In the genomic region with DNA sequence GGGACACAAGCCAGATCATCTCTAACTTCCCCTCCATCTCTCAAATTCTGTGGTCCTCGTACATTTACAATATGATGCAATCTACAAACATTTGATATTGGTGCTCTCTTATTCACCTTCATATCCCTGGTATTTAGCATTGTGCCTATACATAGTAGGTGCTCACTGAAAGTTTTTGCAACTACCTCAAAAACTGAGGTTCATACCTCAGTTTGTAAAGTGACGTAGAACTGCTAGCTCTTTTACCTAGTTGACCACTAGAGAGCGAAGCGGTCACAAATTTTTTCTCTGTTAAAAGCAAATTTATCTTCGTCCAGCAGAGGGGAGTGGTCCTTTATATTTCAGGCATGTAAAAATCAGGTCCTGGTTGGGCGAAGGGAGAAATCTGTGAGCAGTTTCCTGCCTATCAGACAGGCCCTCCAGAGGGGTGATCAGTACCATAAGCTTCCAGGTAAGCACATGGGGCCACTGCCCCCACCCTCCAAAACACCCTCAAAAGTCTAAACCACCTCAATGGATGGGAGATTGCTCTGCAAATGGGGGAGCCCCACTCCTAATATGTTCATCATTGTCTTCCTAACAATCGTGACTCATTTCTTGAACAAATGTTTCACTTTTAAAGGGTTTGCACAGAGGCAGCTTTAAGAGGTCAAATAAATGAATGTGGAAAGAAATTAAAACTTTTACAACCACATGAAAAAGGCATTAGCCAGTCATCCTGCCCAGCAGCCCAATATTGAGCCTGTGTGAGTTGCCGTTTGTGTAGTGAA, we compare ENCODE assay signal across 1 cellular context.
TF ChIP-seq lines count a peak whose summit lies in the region.

No MANE protein-coding gene starts in this region.

TF ChIP-seq in K562, 482 proteins besides CTCF, POLR2A, EP300 and RAD21 (continued from another document and continues in another):
- peak; percentile 37 to 43; a peak in 2 of 4 replicates for TF ChIP-seq MAZ (CRISPR knock-in tag; conservative IDR thresholded peaks at IDR 0.05 in 1 of 2, IDR thresholded peaks at IDR 0.05 in 1 of 2)
- TF ChIP-seq MYBL2 (IDR thresholded peaks at IDR 0.05; ENCODE audit: low read depth) = no peak
- TF ChIP-seq MYBL2 (CRISPR knock-in tag; IDR thresholded peaks at IDR 0.05; ENCODE audit: borderline replicate concordance) = no peak
- TF ChIP-seq JUND (IDR thresholded peaks at IDR 0.05; ENCODE audit: borderline replicate concordance, low read depth, low read length) = peak; percentile 68
- TF ChIP-seq JUND (tag; IDR thresholded peaks at IDR 0.05; ENCODE audit: borderline replicate concordance, low read depth, low read length) = no peak; the same call in 2 of the 3 replicates
- TF ChIP-seq, protein P1, sequence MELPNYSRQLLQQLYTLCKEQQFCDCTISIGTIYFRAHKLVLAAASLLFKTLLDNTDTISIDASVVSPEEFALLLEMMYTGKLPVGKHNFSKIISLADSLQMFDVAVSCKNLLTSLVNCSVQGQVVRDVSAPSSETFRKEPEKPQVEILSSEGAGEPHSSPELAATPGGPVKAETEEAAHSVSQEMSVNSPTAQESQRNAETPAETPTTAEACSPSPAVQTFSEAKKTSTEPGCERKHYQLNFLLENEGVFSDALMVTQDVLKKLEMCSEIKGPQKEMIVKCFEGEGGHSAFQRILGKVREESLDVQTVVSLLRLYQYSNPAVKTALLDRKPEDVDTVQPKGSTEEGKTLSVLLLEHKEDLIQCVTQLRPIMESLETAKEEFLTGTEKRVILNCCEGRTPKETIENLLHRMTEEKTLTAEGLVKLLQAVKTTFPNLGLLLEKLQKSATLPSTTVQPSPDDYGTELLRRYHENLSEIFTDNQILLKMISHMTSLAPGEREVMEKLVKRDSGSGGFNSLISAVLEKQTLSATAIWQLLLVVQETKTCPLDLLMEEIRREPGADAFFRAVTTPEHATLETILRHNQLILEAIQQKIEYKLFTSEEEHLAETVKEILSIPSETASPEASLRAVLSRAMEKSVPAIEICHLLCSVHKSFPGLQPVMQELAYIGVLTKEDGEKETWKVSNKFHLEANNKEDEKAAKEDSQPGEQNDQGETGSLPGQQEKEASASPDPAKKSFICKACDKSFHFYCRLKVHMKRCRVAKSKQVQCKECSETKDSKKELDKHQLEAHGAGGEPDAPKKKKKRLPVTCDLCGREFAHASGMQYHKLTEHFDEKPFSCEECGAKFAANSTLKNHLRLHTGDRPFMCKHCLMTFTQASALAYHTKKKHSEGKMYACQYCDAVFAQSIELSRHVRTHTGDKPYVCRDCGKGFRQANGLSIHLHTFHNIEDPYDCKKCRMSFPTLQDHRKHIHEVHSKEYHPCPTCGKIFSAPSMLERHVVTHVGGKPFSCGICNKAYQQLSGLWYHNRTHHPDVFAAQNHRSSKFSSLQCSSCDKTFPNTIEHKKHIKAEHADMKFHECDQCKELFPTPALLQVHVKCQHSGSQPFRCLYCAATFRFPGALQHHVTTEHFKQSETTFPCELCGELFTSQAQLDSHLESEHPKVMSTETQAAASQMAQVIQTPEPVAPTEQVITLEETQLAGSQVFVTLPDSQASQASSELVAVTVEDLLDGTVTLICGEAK (IDR thresholded peaks at IDR 0.05) = no peak
- TF ChIP-seq, protein P1 (CRISPR knock-in tag; IDR thresholded peaks at IDR 0.05) = no peak
- TF ChIP-seq, protein P2, sequence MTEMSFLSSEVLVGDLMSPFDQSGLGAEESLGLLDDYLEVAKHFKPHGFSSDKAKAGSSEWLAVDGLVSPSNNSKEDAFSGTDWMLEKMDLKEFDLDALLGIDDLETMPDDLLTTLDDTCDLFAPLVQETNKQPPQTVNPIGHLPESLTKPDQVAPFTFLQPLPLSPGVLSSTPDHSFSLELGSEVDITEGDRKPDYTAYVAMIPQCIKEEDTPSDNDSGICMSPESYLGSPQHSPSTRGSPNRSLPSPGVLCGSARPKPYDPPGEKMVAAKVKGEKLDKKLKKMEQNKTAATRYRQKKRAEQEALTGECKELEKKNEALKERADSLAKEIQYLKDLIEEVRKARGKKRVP (CRISPR knock-in tag; IDR thresholded peaks at IDR 0.05) = peak; percentile 80
- no peak for TF ChIP-seq SAFB (IDR thresholded peaks at IDR 0.05; ENCODE audit: borderline replicate concordance, low read depth, low read length)
- no peak for TF ChIP-seq HSF4 (CRISPR knock-in tag; IDR thresholded peaks at IDR 0.05; ENCODE audit: borderline replicate concordance)
- TF ChIP-seq, protein P3, sequence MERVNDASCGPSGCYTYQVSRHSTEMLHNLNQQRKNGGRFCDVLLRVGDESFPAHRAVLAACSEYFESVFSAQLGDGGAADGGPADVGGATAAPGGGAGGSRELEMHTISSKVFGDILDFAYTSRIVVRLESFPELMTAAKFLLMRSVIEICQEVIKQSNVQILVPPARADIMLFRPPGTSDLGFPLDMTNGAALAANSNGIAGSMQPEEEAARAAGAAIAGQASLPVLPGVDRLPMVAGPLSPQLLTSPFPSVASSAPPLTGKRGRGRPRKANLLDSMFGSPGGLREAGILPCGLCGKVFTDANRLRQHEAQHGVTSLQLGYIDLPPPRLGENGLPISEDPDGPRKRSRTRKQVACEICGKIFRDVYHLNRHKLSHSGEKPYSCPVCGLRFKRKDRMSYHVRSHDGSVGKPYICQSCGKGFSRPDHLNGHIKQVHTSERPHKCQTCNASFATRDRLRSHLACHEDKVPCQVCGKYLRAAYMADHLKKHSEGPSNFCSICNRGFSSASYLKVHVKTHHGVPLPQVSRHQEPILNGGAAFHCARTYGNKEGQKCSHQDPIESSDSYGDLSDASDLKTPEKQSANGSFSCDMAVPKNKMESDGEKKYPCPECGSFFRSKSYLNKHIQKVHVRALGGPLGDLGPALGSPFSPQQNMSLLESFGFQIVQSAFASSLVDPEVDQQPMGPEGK (CRISPR knock-in tag; IDR thresholded peaks at IDR 0.05; ENCODE audit: borderline replicate concordance) = no peak
- no peak for TF ChIP-seq RBM17 (IDR thresholded peaks at IDR 0.05; ENCODE audit: borderline replicate concordance, low read depth, low read length)
- no peak for TF ChIP-seq SREBF2 (CRISPR knock-in tag; IDR thresholded peaks at IDR 0.05)
- TF ChIP-seq, protein P4, sequence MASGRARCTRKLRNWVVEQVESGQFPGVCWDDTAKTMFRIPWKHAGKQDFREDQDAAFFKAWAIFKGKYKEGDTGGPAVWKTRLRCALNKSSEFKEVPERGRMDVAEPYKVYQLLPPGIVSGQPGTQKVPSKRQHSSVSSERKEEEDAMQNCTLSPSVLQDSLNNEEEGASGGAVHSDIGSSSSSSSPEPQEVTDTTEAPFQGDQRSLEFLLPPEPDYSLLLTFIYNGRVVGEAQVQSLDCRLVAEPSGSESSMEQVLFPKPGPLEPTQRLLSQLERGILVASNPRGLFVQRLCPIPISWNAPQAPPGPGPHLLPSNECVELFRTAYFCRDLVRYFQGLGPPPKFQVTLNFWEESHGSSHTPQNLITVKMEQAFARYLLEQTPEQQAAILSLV (tag; IDR thresholded peaks at IDR 0.05) = peak; percentile 72
- TF ChIP-seq HMG20A (CRISPR knock-in tag; conservative IDR thresholded peaks at IDR 0.05) = no peak
- no peak for TF ChIP-seq NONO (IDR thresholded peaks at IDR 0.05; ENCODE audit: low read depth in 2 of 2, low read length in 1 of 2)
- TF ChIP-seq SMARCB1 (IDR thresholded peaks at IDR 0.05; ENCODE audit: insufficient read length, low read depth) = no peak
- TF ChIP-seq, protein P5, sequence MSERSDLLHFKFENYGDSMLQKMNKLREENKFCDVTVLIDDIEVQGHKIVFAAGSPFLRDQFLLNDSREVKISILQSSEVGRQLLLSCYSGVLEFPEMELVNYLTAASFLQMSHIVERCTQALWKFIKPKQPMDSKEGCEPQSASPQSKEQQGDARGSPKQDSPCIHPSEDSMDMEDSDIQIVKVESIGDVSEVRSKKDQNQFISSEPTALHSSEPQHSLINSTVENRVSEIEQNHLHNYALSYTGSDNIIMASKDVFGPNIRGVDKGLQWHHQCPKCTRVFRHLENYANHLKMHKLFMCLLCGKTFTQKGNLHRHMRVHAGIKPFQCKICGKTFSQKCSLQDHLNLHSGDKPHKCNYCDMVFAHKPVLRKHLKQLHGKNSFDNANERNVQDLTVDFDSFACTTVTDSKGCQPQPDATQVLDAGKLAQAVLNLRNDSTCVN (CRISPR knock-in tag; IDR thresholded peaks at IDR 0.05) = no peak
- 0 out of 4 replicates have a peak, but pooled peaks have one; percentile 16 to 18 for TF ChIP-seq NRF1 (conservative IDR thresholded peaks at IDR 0.05 in 1 of 2, IDR thresholded peaks at IDR 0.05 in 1 of 2)
- TF ChIP-seq SMARCE1 (IDR thresholded peaks at IDR 0.05) = no peak
- TF ChIP-seq JUNB (CRISPR knock-in tag; conservative IDR thresholded peaks at IDR 0.05) = no peak
- no peak for TF ChIP-seq ZNF3 (CRISPR knock-in tag; IDR thresholded peaks at IDR 0.05)
- no peak for TF ChIP-seq ZNF695 (CRISPR knock-in tag; IDR thresholded peaks at IDR 0.05)
- TF ChIP-seq, protein P6, sequence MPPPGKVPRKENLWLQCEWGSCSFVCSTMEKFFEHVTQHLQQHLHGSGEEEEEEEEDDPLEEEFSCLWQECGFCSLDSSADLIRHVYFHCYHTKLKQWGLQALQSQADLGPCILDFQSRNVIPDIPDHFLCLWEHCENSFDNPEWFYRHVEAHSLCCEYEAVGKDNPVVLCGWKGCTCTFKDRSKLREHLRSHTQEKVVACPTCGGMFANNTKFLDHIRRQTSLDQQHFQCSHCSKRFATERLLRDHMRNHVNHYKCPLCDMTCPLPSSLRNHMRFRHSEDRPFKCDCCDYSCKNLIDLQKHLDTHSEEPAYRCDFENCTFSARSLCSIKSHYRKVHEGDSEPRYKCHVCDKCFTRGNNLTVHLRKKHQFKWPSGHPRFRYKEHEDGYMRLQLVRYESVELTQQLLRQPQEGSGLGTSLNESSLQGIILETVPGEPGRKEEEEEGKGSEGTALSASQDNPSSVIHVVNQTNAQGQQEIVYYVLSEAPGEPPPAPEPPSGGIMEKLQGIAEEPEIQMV (tag; conservative IDR thresholded peaks at IDR 0.05; ENCODE audit: low read depth) = no peak
- peak; percentile 21; the same call in 1 of the 2 replicates for TF ChIP-seq RB1 (IDR thresholded peaks at IDR 0.05; ENCODE audit: low read depth)
- no peak for TF ChIP-seq KHSRP (IDR thresholded peaks at IDR 0.05)
- TF ChIP-seq, protein P7, sequence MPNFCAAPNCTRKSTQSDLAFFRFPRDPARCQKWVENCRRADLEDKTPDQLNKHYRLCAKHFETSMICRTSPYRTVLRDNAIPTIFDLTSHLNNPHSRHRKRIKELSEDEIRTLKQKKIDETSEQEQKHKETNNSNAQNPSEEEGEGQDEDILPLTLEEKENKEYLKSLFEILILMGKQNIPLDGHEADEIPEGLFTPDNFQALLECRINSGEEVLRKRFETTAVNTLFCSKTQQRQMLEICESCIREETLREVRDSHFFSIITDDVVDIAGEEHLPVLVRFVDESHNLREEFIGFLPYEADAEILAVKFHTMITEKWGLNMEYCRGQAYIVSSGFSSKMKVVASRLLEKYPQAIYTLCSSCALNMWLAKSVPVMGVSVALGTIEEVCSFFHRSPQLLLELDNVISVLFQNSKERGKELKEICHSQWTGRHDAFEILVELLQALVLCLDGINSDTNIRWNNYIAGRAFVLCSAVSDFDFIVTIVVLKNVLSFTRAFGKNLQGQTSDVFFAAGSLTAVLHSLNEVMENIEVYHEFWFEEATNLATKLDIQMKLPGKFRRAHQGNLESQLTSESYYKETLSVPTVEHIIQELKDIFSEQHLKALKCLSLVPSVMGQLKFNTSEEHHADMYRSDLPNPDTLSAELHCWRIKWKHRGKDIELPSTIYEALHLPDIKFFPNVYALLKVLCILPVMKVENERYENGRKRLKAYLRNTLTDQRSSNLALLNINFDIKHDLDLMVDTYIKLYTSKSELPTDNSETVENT (CRISPR knock-in tag; IDR thresholded peaks at IDR 0.05) = no peak
- TF ChIP-seq NFIC (IDR thresholded peaks at IDR 0.05) = peak; percentile 74
- no peak for TF ChIP-seq ATF1 (CRISPR knock-in tag; IDR thresholded peaks at IDR 0.05)
- TF ChIP-seq ATF1 (tag; IDR thresholded peaks at IDR 0.05) = peak; percentile 90
- peak in 1 of 2 experiments; percentile 67; a peak in 1 of 4 replicates for TF ChIP-seq ARNT (IDR thresholded peaks at IDR 0.05)
- TF ChIP-seq CEBPB (tag; IDR thresholded peaks at IDR 0.05) = peak; percentile 81
- 0 out of 4 replicates have a peak, but pooled peaks of 1 of the 2 experiments have one; percentile 49 for TF ChIP-seq TEAD1 (CRISPR knock-in tag; IDR thresholded peaks at IDR 0.05)
- no peak for TF ChIP-seq PPARD (CRISPR knock-in tag; IDR thresholded peaks at IDR 0.05)
- peak; percentile 58 for TF ChIP-seq TEAD4 (IDR thresholded peaks at IDR 0.05; ENCODE audit: low read length)
- no peak for TF ChIP-seq TEAD4 (CRISPR knock-in tag; IDR thresholded peaks at IDR 0.05; ENCODE audit: borderline replicate concordance)
- TF ChIP-seq PYGO2 (tag; IDR thresholded peaks at IDR 0.05) = no peak
- TF ChIP-seq, protein P8, sequence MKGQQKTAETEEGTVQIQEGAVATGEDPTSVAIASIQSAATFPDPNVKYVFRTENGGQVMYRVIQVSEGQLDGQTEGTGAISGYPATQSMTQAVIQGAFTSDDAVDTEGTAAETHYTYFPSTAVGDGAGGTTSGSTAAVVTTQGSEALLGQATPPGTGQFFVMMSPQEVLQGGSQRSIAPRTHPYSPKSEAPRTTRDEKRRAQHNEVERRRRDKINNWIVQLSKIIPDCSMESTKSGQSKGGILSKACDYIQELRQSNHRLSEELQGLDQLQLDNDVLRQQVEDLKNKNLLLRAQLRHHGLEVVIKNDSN (CRISPR knock-in tag; IDR thresholded peaks at IDR 0.05) = no peak
- 0 out of 2 replicates have a peak, but pooled peaks have one; percentile 61 for TF ChIP-seq LCOR (CRISPR knock-in tag; IDR thresholded peaks at IDR 0.05)
- TF ChIP-seq, protein P9, sequence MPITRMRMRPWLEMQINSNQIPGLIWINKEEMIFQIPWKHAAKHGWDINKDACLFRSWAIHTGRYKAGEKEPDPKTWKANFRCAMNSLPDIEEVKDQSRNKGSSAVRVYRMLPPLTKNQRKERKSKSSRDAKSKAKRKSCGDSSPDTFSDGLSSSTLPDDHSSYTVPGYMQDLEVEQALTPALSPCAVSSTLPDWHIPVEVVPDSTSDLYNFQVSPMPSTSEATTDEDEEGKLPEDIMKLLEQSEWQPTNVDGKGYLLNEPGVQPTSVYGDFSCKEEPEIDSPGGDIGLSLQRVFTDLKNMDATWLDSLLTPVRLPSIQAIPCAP (CRISPR knock-in tag; IDR thresholded peaks at IDR 0.05; ENCODE audit: borderline replicate concordance) = no peak
